ENCODE assay signal across 1 cellular context in the genomic region with DNA sequence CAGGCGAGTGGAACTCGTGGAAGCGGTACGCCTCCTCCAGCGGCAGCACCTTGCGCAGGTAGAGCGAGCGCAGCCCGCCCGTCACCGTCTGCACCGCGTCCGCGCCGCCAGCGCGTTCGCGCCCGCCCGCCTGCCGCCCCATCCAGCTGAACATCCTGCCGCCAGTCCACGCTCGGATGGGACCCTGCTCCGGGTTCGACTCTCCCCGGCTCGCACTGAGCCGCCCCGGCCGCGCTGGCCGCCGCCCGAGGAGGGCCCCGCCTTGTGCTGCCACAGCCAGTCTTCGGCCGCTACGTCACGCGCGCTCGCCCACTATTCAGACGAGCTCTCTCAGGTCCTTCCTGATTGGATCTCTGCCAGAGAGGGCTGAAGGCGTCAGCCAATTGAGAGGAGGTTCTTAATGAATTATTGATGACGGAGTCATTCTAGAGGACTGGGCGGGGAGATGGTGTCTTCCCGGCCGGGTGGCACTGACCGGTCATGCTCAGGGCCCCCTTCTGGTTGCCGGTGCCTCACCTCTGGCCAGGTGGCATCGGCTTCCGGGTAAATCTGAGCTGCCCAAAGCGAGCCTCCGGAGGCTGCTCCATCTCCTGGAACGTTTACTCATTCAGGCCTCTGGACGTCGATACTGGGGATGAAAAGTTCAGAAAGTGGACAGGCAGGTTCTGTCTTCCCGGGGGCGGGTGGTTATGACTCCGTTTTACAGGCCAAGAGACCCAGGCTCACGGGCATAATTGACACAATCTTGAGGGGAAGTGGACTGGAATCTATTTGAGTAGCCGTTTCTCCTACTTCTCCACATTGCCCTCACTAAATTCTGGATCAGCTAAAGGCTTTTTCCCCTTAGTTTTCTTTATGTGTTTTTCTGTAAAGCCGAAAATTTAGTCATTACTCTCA.
A peak's percentile ranks its signal among the peaks of the same experiment; 100 is the strongest.
TF ChIP-seq lines count a peak whose summit lies in the region.

A gene (minus strand): TSS at position 217 of the 897 bp plus-strand sequence. CDS start 63 bp downstream, at position 154.

TF ChIP-seq in HepG2, 621 proteins besides CTCF, POLR2A, EP300 and RAD21 (continued from another document and continues in another):
- TF ChIP-seq, protein P1, sequence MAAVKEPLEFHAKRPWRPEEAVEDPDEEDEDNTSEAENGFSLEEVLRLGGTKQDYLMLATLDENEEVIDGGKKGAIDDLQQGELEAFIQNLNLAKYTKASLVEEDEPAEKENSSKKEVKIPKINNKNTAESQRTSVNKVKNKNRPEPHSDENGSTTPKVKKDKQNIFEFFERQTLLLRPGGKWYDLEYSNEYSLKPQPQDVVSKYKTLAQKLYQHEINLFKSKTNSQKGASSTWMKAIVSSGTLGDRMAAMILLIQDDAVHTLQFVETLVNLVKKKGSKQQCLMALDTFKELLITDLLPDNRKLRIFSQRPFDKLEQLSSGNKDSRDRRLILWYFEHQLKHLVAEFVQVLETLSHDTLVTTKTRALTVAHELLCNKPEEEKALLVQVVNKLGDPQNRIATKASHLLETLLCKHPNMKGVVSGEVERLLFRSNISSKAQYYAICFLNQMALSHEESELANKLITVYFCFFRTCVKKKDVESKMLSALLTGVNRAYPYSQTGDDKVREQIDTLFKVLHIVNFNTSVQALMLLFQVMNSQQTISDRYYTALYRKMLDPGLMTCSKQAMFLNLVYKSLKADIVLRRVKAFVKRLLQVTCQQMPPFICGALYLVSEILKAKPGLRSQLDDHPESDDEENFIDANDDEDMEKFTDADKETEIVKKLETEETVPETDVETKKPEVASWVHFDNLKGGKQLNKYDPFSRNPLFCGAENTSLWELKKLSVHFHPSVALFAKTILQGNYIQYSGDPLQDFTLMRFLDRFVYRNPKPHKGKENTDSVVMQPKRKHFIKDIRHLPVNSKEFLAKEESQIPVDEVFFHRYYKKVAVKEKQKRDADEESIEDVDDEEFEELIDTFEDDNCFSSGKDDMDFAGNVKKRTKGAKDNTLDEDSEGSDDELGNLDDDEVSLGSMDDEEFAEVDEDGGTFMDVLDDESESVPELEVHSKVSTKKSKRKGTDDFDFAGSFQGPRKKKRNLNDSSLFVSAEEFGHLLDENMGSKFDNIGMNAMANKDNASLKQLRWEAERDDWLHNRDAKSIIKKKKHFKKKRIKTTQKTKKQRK (IDR thresholded peaks at IDR 0.05; ENCODE audit: low read length): no peak
- TF ChIP-seq ZNF556 (CRISPR knock-in tag; IDR thresholded peaks at IDR 0.05; ENCODE audit: borderline replicate concordance) (peak; percentile 36; the same call in 1 of the 2 replicates), ZNF878 (CRISPR knock-in tag; IDR thresholded peaks at IDR 0.05) (no peak), ZNF737 (CRISPR knock-in tag; IDR thresholded peaks at IDR 0.05; ENCODE audit: borderline replicate concordance) (no peak), SATB2 (CRISPR knock-in tag; IDR thresholded peaks at IDR 0.05) (no peak), RNF2 (conservative IDR thresholded peaks at IDR 0.05; ENCODE audit: low read depth) (no peak), FOXA1 (IDR thresholded peaks at IDR 0.05) (no peak), FOXA1 (CRISPR knock-in tag; IDR thresholded peaks at IDR 0.05) (no peak), HDAC1 (CRISPR knock-in tag; IDR thresholded peaks at IDR 0.05) (peak; percentile 59; the same call in 1 of the 2 replicates), PAX8 (CRISPR knock-in tag; IDR thresholded peaks at IDR 0.05; ENCODE audit: borderline replicate concordance) (0 out of 2 replicates have a peak, but pooled peaks have one; percentile 35), MTA1 (CRISPR knock-in tag; IDR thresholded peaks at IDR 0.05; ENCODE audit: borderline replicate concordance) (no peak), ZNF354B (CRISPR knock-in tag; IDR thresholded peaks at IDR 0.05) (no peak), ZNF605 (CRISPR knock-in tag; IDR thresholded peaks at IDR 0.05) (no peak), ZNF12 (CRISPR knock-in tag; IDR thresholded peaks at IDR 0.05) (no peak), ZNF207 (IDR thresholded peaks at IDR 0.05; ENCODE audit: borderline replicate concordance) (no peak), EED (CRISPR knock-in tag; IDR thresholded peaks at IDR 0.05) (no peak), ATM (IDR thresholded peaks at IDR 0.05; ENCODE audit: borderline replicate concordance) (no peak), CHD4 (IDR thresholded peaks at IDR 0.05; ENCODE audit: borderline replicate concordance, low read length) (no peak), SRSF9 (IDR thresholded peaks at IDR 0.05; ENCODE audit: borderline replicate concordance, insufficient read depth, low read depth, low read length, poor library complexity, severe bottlenecking) (no peak), NRL (CRISPR knock-in tag; IDR thresholded peaks at IDR 0.05; ENCODE audit: borderline replicate concordance) (no peak), ZNF317 (CRISPR knock-in tag; IDR thresholded peaks at IDR 0.05) (no peak; the same call in 1 of the 2 replicates), TEAD3 (CRISPR knock-in tag; optimal IDR thresholded peaks at IDR 0.05; ENCODE audit: borderline replicate concordance) (no peak), CHCHD3 (CRISPR knock-in tag; IDR thresholded peaks at IDR 0.05) (no peak), ZNF136 (CRISPR knock-in tag; IDR thresholded peaks at IDR 0.05; ENCODE audit: low read depth) (no peak; the same call in 1 of the 2 replicates), ZNF724P (CRISPR knock-in tag; IDR thresholded peaks at IDR 0.05; ENCODE audit: borderline replicate concordance) (no peak), ZNF782 (CRISPR knock-in tag; IDR thresholded peaks at IDR 0.05; ENCODE audit: borderline replicate concordance) (0 out of 2 replicates have a peak, but pooled peaks have one; percentile 17), ZNF530 (CRISPR knock-in tag; IDR thresholded peaks at IDR 0.05; ENCODE audit: low read depth) (no peak), SAP130 (CRISPR knock-in tag; IDR thresholded peaks at IDR 0.05; ENCODE audit: low read depth) (peak; percentile 91)
- TF ChIP-seq, protein P2, sequence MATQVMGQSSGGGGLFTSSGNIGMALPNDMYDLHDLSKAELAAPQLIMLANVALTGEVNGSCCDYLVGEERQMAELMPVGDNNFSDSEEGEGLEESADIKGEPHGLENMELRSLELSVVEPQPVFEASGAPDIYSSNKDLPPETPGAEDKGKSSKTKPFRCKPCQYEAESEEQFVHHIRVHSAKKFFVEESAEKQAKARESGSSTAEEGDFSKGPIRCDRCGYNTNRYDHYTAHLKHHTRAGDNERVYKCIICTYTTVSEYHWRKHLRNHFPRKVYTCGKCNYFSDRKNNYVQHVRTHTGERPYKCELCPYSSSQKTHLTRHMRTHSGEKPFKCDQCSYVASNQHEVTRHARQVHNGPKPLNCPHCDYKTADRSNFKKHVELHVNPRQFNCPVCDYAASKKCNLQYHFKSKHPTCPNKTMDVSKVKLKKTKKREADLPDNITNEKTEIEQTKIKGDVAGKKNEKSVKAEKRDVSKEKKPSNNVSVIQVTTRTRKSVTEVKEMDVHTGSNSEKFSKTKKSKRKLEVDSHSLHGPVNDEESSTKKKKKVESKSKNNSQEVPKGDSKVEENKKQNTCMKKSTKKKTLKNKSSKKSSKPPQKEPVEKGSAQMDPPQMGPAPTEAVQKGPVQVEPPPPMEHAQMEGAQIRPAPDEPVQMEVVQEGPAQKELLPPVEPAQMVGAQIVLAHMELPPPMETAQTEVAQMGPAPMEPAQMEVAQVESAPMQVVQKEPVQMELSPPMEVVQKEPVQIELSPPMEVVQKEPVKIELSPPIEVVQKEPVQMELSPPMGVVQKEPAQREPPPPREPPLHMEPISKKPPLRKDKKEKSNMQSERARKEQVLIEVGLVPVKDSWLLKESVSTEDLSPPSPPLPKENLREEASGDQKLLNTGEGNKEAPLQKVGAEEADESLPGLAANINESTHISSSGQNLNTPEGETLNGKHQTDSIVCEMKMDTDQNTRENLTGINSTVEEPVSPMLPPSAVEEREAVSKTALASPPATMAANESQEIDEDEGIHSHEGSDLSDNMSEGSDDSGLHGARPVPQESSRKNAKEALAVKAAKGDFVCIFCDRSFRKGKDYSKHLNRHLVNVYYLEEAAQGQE (IDR thresholded peaks at IDR 0.05; ENCODE audit: borderline replicate concordance in 1 of 2, low read depth in 1 of 2, low read length in 2 of 2): no peak
- TF ChIP-seq, protein P3, sequence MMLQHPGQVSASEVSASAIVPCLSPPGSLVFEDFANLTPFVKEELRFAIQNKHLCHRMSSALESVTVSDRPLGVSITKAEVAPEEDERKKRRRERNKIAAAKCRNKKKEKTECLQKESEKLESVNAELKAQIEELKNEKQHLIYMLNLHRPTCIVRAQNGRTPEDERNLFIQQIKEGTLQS (CRISPR knock-in tag; IDR thresholded peaks at IDR 0.05): 0 out of 2 replicates have a peak, but pooled peaks have one; percentile 28
- TF ChIP-seq, protein P4, sequence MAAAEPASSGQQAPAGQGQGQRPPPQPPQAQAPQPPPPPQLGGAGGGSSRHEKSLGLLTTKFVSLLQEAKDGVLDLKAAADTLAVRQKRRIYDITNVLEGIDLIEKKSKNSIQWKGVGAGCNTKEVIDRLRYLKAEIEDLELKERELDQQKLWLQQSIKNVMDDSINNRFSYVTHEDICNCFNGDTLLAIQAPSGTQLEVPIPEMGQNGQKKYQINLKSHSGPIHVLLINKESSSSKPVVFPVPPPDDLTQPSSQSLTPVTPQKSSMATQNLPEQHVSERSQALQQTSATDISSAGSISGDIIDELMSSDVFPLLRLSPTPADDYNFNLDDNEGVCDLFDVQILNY (CRISPR knock-in tag; conservative IDR thresholded peaks at IDR 0.05): 0 out of 2 replicates have a peak, but pooled peaks have one; percentile 37
- TF ChIP-seq, protein P5, sequence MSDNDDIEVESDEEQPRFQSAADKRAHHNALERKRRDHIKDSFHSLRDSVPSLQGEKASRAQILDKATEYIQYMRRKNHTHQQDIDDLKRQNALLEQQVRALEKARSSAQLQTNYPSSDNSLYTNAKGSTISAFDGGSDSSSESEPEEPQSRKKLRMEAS (IDR thresholded peaks at IDR 0.05): peak; percentile 39; the same call in 1 of the 2 replicates
- TF ChIP-seq, protein P6, sequence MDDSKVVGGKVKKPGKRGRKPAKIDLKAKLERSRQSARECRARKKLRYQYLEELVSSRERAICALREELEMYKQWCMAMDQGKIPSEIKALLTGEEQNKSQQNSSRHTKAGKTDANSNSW (CRISPR knock-in tag; IDR thresholded peaks at IDR 0.05; ENCODE audit: borderline replicate concordance): no peak
- TF ChIP-seq, protein P7, sequence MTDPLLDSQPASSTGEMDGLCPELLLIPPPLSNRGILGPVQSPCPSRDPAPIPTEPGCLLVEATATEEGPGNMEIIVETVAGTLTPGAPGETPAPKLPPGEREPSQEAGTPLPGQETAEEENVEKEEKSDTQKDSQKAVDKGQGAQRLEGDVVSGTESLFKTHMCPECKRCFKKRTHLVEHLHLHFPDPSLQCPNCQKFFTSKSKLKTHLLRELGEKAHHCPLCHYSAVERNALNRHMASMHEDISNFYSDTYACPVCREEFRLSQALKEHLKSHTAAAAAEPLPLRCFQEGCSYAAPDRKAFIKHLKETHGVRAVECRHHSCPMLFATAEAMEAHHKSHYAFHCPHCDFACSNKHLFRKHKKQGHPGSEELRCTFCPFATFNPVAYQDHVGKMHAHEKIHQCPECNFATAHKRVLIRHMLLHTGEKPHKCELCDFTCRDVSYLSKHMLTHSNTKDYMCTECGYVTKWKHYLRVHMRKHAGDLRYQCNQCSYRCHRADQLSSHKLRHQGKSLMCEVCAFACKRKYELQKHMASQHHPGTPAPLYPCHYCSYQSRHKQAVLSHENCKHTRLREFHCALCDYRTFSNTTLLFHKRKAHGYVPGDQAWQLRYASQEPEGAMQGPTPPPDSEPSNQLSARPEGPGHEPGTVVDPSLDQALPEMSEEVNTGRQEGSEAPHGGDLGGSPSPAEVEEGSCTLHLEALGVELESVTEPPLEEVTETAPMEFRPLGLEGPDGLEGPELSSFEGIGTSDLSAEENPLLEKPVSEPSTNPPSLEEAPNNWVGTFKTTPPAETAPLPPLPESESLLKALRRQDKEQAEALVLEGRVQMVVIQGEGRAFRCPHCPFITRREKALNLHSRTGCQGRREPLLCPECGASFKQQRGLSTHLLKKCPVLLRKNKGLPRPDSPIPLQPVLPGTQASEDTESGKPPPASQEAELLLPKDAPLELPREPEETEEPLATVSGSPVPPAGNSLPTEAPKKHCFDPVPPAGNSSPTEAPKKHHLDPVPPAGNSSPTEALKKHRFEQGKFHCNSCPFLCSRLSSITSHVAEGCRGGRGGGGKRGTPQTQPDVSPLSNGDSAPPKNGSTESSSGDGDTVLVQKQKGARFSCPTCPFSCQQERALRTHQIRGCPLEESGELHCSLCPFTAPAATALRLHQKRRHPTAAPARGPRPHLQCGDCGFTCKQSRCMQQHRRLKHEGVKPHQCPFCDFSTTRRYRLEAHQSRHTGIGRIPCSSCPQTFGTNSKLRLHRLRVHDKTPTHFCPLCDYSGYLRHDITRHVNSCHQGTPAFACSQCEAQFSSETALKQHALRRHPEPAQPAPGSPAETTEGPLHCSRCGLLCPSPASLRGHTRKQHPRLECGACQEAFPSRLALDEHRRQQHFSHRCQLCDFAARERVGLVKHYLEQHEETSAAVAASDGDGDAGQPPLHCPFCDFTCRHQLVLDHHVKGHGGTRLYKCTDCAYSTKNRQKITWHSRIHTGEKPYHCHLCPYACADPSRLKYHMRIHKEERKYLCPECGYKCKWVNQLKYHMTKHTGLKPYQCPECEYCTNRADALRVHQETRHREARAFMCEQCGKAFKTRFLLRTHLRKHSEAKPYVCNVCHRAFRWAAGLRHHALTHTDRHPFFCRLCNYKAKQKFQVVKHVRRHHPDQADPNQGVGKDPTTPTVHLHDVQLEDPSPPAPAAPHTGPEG (CRISPR knock-in tag; IDR thresholded peaks at IDR 0.05): peak; percentile 97
- TF ChIP-seq, protein P8, sequence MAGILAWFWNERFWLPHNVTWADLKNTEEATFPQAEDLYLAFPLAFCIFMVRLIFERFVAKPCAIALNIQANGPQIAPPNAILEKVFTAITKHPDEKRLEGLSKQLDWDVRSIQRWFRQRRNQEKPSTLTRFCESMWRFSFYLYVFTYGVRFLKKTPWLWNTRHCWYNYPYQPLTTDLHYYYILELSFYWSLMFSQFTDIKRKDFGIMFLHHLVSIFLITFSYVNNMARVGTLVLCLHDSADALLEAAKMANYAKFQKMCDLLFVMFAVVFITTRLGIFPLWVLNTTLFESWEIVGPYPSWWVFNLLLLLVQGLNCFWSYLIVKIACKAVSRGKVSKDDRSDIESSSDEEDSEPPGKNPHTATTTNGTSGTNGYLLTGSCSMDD (CRISPR knock-in tag; IDR thresholded peaks at IDR 0.05): no peak
- TF ChIP-seq, protein P9, sequence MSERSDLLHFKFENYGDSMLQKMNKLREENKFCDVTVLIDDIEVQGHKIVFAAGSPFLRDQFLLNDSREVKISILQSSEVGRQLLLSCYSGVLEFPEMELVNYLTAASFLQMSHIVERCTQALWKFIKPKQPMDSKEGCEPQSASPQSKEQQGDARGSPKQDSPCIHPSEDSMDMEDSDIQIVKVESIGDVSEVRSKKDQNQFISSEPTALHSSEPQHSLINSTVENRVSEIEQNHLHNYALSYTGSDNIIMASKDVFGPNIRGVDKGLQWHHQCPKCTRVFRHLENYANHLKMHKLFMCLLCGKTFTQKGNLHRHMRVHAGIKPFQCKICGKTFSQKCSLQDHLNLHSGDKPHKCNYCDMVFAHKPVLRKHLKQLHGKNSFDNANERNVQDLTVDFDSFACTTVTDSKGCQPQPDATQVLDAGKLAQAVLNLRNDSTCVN (CRISPR knock-in tag; IDR thresholded peaks at IDR 0.05; ENCODE audit: borderline replicate concordance): no peak; the same call in 1 of the 2 replicates
